ENCODE assay signal across 26 cellular contexts in genomic region chr4:87196146-87196545, GRCh38.
"Had no signal": no experiment of that assay in that cellular context is flagged by ENCODE, and none has a peak within 500 bp of the region (broad histone marks: within the 10 kb centered on the region; RNA-seq: fewer than 3 reads in every experiment).

No MANE protein-coding gene starts in this region.

- H3K4me3 ChIP-seq: stomach, suprapubic skin, testis, thoracic aorta, thyroid gland, tibial artery, tibial nerve, transverse colon, upper lobe of left lung, upper lobe of right lung, uterus, vagina had no signal

- FAIRE-seq: urothelium cell line had no signal

- H3K9me3 ChIP-seq: stomach, suprapubic skin, testis, thoracic aorta, thyroid gland, tibial artery, tibial nerve, transverse colon, upper lobe of left lung, upper lobe of right lung, uterus, vagina had no signal

- H3K27me3 ChIP-seq: stomach, suprapubic skin, testis, thyroid gland, tibial artery, tibial nerve, transverse colon, upper lobe of left lung, upper lobe of right lung, uterus, vagina had no signal

- DNase-seq: stimulated activated CD4-positive, alpha-beta T cell treated with anti-CD3 and anti-CD28 coated beads, Interleukin-2, amount 100 ng/mL, for 48 hours; stimulated activated CD4-positive, alpha-beta T cell treated with anti-CD3 and anti-CD28 coated beads, Interleukin-4, amount 100 ng/mL, for 1 hour; stimulated activated CD4-positive, alpha-beta T cell treated with anti-CD3 and anti-CD28 coated beads, Interleukin-4, amount 100 ng/mL, for 24 hours; stimulated activated CD4-positive, alpha-beta T cell treated with anti-CD3 and anti-CD28 coated beads, Interleukin-4, amount 100 ng/mL, for 4 hours; stimulated activated CD8-positive, alpha-beta memory T cell treated with anti-CD3 and anti-CD28 coated beads, Interleukin-4, amount 100 ng/mL, for 48 hours; stimulated activated naive B cell treated with anti-CD40 and anti-IgM and Interleukin-4, amounts not matched to agents 10 μg/mL and 1 μg/mL and 100 μg/mL, for 72 hours; stimulated activated naive CD4-positive, alpha-beta T cell; stimulated activated naive CD4-positive, alpha-beta T cell treated with Interleukin-2 at 50 U/mL for 16 hours; stimulated activated naive CD8-positive, alpha-beta T cell treated with anti-CD3 and anti-CD28 coated beads, Interleukin-15, amount 100 ng/mL, for 72 hours; stimulated activated naive CD8-positive, alpha-beta T cell treated with anti-CD3 and anti-CD28 coated beads, Interleukin-15, Interleukin-2, amounts not matched to agents 100 U/mL and 50 U/mL, for 24 hours; stomach; substantia nigra; testis; thyroid gland; tibial artery; transverse colon; trophoblast cell; upper lobe of left lung; upper lobe of right lung; uterus had no signal

- H3K4me1 ChIP-seq: suprapubic skin, testis, tibial artery, tibial nerve, upper lobe of left lung, upper lobe of right lung, uterus, vagina had no signal

- H3K27ac ChIP-seq: stomach, suprapubic skin, testis, thoracic aorta, thyroid gland, tibial artery, tibial nerve, transverse colon, upper lobe of left lung, upper lobe of right lung, uterus, vagina had no signal

- H3K36me3 ChIP-seq: suprapubic skin, thoracic aorta, thyroid gland, tibial artery, tibial nerve, transverse colon, upper lobe of left lung, upper lobe of right lung, uterus, vagina had no signal

- ATAC-seq: stimulated activated memory B cell treated with anti-CD40 and anti-IgM and Interleukin-4, amounts not matched to agents 10 μg/mL and 1 μg/mL and 100 μg/mL, for 72 hours; stimulated activated naive B cell treated with anti-CD40 and anti-IgM and Interleukin-4, amounts not matched to agents 10 μg/mL and 1 μg/mL and 100 μg/mL, for 72 hours; stimulated activated naive CD8-positive, alpha-beta T cell treated with anti-CD3 and anti-CD28 coated beads, Interleukin-15, Interleukin-2, amounts not matched to agents 100 U/mL and 50 U/mL, for 24 hours; upper lobe of right lung had no signal
